34 cellular contexts compared by ENCODE assay signal in genomic region chr3:74106882-74107281, GRCh38.
"Had no signal": no experiment of that assay in that cellular context is flagged by ENCODE, and none has a peak within 500 bp of the region (broad histone marks: within the 10 kb centered on the region; RNA-seq: fewer than 3 reads in every experiment).

No MANE protein-coding gene starts in this region.

- H3K36me3 Mint-ChIP-seq: activated naive CD8-positive, alpha-beta T cell had no signal

- H3K27ac ChIP-seq: brain microvascular endothelial cell, esophagus muscularis mucosa, foreskin keratinocyte, gastrocnemius medialis, heart left ventricle, WERI-Rb-1 had no signal

- H3K36me3 ChIP-seq: brain microvascular endothelial cell, esophagus muscularis mucosa, gastrocnemius medialis, heart left ventricle, WERI-Rb-1 had no signal

- H3K9me3 Mint-ChIP-seq: T-helper 2 cell treated with Interferon-gamma antibody and Interleukin-4, amounts not matched to agents 5 μg/mL and 100 μg/mL, for 36 hours had no signal

- H3K27me3 ChIP-seq: brain microvascular endothelial cell, esophagus muscularis mucosa, foreskin keratinocyte, gastrocnemius medialis, heart left ventricle had no signal

- H3K27ac Mint-ChIP-seq: activated B cell treated with CpG ODN at 0.5 μM for 24 hours; activated CD8-positive, alpha-beta T cell treated with anti-CD3 and anti-CD28 coated beads for 36 hours; activated naive CD8-positive, alpha-beta T cell; activated T-helper 17 cell treated with anti-CD3 and anti-CD28 coated beads, Interleukin-2, amount 50 U/mL, for 72 hours; effector memory CD8-positive, alpha-beta T cell; T-helper 17 cell; T-helper 2 cell treated with Interferon-gamma antibody and Interleukin-4, amounts not matched to agents 5 μg/mL and 100 μg/mL, for 36 hours had no signal

- DNase-seq: activated B cell treated with CpG ODN at 0.5 μM for 24 hours; activated CD4-positive, alpha-beta T cell treated with anti-CD3 and anti-CD28 coated beads for 48 hours; activated CD4-positive, alpha-beta T cell treated with anti-CD3 and anti-CD28 coated beads, Interleukin-2, amount 50 U/mL, for 1 hour; activated CD4-positive, alpha-beta T cell treated with anti-CD3 and anti-CD28 coated beads, Interleukin-2, amount 50 U/mL, for 48 hours; activated CD8-positive, alpha-beta memory T cell treated with anti-CD3 and anti-CD28 coated beads for 24 hours; activated CD8-positive, alpha-beta memory T cell treated with anti-CD3 and anti-CD28 coated beads, Interleukin-2, amount 50 U/mL, for 4 hours; activated CD8-positive, alpha-beta T cell treated with anti-CD3 and anti-CD28 coated beads for 36 hours; activated effector memory CD4-positive, alpha-beta T cell treated with Interleukin-2 at 50 U/mL for 16 hours; activated gamma-delta T cell treated with Interleukin-2 at 50 U/mL for 16 hours; activated naive CD4-positive, alpha-beta T cell treated with anti-CD3 and anti-CD28 coated beads, Interleukin-2, amount 50 U/mL, for 16 hours; activated naive CD4-positive, alpha-beta T cell treated with Interleukin-2 at 50 U/mL for 16 hours; activated T-cell treated with anti-CD3 and anti-CD28 coated beads, Interleukin-2, amount 50 U/mL, for 1 hour; amniotic stem cell; anterior cingulate cortex; brain microvascular endothelial cell; cortex of kidney; dermis blood vessel endothelial cell; effector CD4-positive, alpha-beta T cell; effector memory CD8-positive, alpha-beta T cell; erythroblast; foreskin keratinocyte; gastrocnemius medialis; glutamatergic neuron; heart left ventricle; T-helper 1 cell; T-helper 17 cell; T1000; WERI-Rb-1 had no signal

- H3K4me1 ChIP-seq: esophagus muscularis mucosa, foreskin keratinocyte, gastrocnemius medialis, heart left ventricle had no signal

- ATAC-seq: activated CD4-positive, CD25-positive, alpha-beta regulatory T cell treated with anti-CD3 and anti-CD28 coated beads, Interleukin-2, amount 50 U/mL, for 24 hours; activated CD8-positive, alpha-beta T cell treated with anti-CD3 and anti-CD28 coated beads for 36 hours; activated T-helper 17 cell treated with anti-CD3 and anti-CD28 coated beads, Interleukin-2, amount 50 U/mL, for 72 hours; effector memory CD8-positive, alpha-beta T cell; foreskin keratinocyte; gastrocnemius medialis; heart left ventricle; T-helper 17 cell had no signal

- H3K9me3 ChIP-seq: esophagus muscularis mucosa, gastrocnemius medialis, heart left ventricle had no signal

- H3K4me3 ChIP-seq: esophagus muscularis mucosa, gastrocnemius medialis, heart left ventricle had no signal

- H3K4me1 Mint-ChIP-seq: activated B cell treated with CpG ODN at 0.5 μM for 24 hours; activated T-helper 17 cell treated with anti-CD3 and anti-CD28 coated beads, Interleukin-2, amount 50 U/mL, for 72 hours; central memory CD8-positive, alpha-beta T cell; T-helper 17 cell had no signal

- H3K27me3 Mint-ChIP-seq: activated B cell treated with CpG ODN at 0.5 μM for 24 hours; activated CD8-positive, alpha-beta T cell treated with anti-CD3 and anti-CD28 coated beads for 36 hours; activated naive CD8-positive, alpha-beta T cell; activated T-helper 17 cell treated with anti-CD3 and anti-CD28 coated beads, Interleukin-2, amount 50 U/mL, for 72 hours; central memory CD8-positive, alpha-beta T cell; effector memory CD8-positive, alpha-beta T cell; T-helper 17 cell had no signal

- H3K4me3 Mint-ChIP-seq: activated B cell treated with CpG ODN at 0.5 μM for 24 hours; activated CD8-positive, alpha-beta T cell treated with anti-CD3 and anti-CD28 coated beads for 36 hours; activated naive CD8-positive, alpha-beta T cell; activated T-helper 17 cell treated with anti-CD3 and anti-CD28 coated beads, Interleukin-2, amount 50 U/mL, for 72 hours; central memory CD8-positive, alpha-beta T cell; effector memory CD8-positive, alpha-beta T cell; T-helper 17 cell; T-helper 2 cell treated with Interferon-gamma antibody and Interleukin-4, amounts not matched to agents 5 μg/mL and 100 μg/mL, for 36 hours had no signal
